Comparison of ENCODE assay signal across 2 cellular contexts in the genomic region with DNA sequence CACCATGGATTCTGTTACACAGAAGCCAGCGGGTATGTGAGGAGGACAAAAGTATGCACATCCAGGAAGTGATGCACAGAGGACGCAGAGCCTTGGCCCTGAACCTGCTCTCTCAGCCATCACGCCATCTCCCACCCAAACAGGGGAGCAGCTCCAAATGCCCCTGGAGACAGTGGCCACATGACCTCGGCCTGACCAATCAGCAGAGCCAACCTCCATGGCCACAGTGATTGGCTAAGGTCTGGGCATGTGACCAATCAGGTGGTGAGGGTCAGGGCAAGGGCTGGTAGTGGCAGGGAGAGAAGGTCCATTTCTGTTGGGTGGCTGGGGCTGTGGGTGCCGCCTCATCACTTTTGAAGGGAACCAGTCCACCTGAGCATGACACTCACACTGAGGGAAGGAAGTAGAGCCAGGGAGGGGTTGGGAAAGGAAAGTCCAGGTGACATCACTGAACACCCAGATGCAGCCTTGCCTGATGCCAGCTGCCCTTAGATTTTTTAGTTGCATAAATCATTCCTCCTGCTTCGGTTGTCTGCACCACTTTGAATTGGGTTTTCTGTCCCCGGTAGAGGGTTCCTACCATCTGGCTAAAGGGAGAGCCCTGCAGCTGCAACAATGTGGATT.
TF ChIP-seq lines count a peak whose summit lies in the region.

No MANE protein-coding gene starts in this region.

TF ChIP-seq in Ishikawa, 13 proteins besides CTCF, POLR2A, EP300 and RAD21 (continued from another document):
- no peak for TF ChIP-seq REST (IDR thresholded peaks at IDR 0.05; ENCODE audit: low read depth)

TF ChIP-seq in H1, 55 proteins besides CTCF, POLR2A, EP300 and RAD21 (continued from another document):
- no peak for TF ChIP-seq BCL11A (IDR thresholded peaks at IDR 0.05; ENCODE audit: low read depth in 2 of 2, low read length in 2 of 2)
